In the genomic region with DNA sequence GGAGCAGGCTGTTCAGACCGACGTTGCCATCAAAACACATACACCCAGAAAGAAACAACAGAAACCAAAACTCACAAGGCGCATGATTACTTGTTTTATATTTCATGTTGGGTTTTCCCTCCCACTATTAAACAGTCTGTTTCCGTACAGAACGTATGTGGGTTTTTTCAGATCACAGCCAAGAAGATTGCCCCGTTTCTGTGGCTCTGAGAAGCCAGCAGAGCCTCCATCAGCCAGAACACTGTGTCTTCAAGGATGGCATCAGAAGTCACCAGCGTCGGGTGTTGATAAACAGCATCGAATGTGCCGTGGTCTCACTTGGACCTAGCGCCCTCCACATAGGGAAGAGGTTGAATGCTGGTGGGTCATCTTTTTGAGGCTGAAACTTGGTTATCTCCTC, we compare ENCODE assay signal across 18 cellular contexts. TPM values are rescaled to one million over a fixed set of nuclear protein-coding genes. Genes with fewer than 3 reads are reported as not detected.
DNase-seq lines count a peak whose midpoint lies in the region; ATAC-seq, FAIRE-seq and TF ChIP-seq lines count a peak whose summit lies in the region.
"Had no signal": no experiment of that assay in that cellular context is flagged by ENCODE, and none has a peak within 500 bp of the region (broad histone marks: within the 10 kb centered on the region; RNA-seq: fewer than 3 reads in every experiment).

No MANE protein-coding gene starts in this region.

- no peaks in the 10 kb centered on the region for H3K9me3 ChIP-seq in cardiac muscle cell (ENCODE audit: low read depth)
- H3K9me3 ChIP-seq in small intestine (ENCODE audit: control insufficient read depth, low read depth) = no peaks in the 10 kb centered on the region
- H3K9me3 ChIP-seq: SK-N-SH had no signal

- H3K4me1 Mint-ChIP-seq in T-helper 2 cell treated with Interferon-gamma antibody and Interleukin-4, amounts not matched to agents 5 μg/mL and 100 μg/mL, for 36 hours (ENCODE audit: low read depth) = peaks cover 25% of the 10 kb centered on the region
- H3K4me1 Mint-ChIP-seq in central memory CD8-positive, alpha-beta T cell = peaks cover 25% of the 10 kb centered on the region
- H3K4me1 Mint-ChIP-seq in mesothelial cell of epicardium = peaks cover 14% of the 10 kb centered on the region

- DNase-seq in cardiac muscle cell (ENCODE audit: low read depth in 1 of 2, low spot score in 1 of 2) (no peak), Right ventricle myocardium inferior (ENCODE audit: missing footprints) (no peak), small intestine (peak; percentile 23), mesothelial cell of epicardium (ENCODE audit: low spot score in 2 of 2, unreplicated experiment in 2 of 2) (no peak)
- no peak for DNase-seq in T-helper 2 cell treated with Interferon-gamma antibody and Interleukin-4, amounts not matched to agents 5 μg/mL and 100 μg/mL, for 36 hours (ENCODE audit: low spot score)
- peak in 1 of 2 donors; percentile 29 for DNase-seq in central memory CD8-positive, alpha-beta T cell (ENCODE audit: low spot score in 2 of 2)
- DNase-seq: caudate nucleus; effector CD8-positive, alpha-beta T cell; Kasumi-1; NCI-H1417; NCI-H2171; NCI-H774; occipital lobe; SK-N-SH had no signal

- H3K4me3 ChIP-seq in cardiac muscle cell = no peak overlapping the region
- no peak overlapping the region for H3K4me3 ChIP-seq in small intestine (ENCODE audit: low read depth in 1 of 2, low read length in 2 of 2)

- no peaks in the 10 kb centered on the region for H3K9me3 Mint-ChIP-seq in T-helper 2 cell treated with Interferon-gamma antibody and Interleukin-4, amounts not matched to agents 5 μg/mL and 100 μg/mL, for 36 hours
- H3K9me3 Mint-ChIP-seq in central memory CD8-positive, alpha-beta T cell = no peaks in the 10 kb centered on the region
- no peaks in the 10 kb centered on the region for H3K9me3 Mint-ChIP-seq in mesothelial cell of epicardium

- peaks cover 41% of the 10 kb centered on the region for H3K36me3 Mint-ChIP-seq in T-helper 2 cell treated with Interferon-gamma antibody and Interleukin-4, amounts not matched to agents 5 μg/mL and 100 μg/mL, for 36 hours (ENCODE audit: low read depth)
- H3K36me3 Mint-ChIP-seq in central memory CD8-positive, alpha-beta T cell (ENCODE audit: insufficient read depth) = peaks cover 35% of the 10 kb centered on the region
- peaks cover 34% of the 10 kb centered on the region for H3K36me3 Mint-ChIP-seq in mesothelial cell of epicardium

- H3K27ac ChIP-seq in cardiac muscle cell (peak overlapping the region; percentile 100), small intestine (ENCODE audit: low read depth in 1 of 2, low read length in 1 of 2) (peak overlapping the region in 1 of 2 donors; percentile 65)

- peak overlapping the region; percentile 73 for H3K27ac Mint-ChIP-seq in T-helper 2 cell treated with Interferon-gamma antibody and Interleukin-4, amounts not matched to agents 5 μg/mL and 100 μg/mL, for 36 hours
- H3K27ac Mint-ChIP-seq in central memory CD8-positive, alpha-beta T cell (ENCODE audit: low read depth) = peak overlapping the region; percentile 90
- no peak overlapping the region for H3K27ac Mint-ChIP-seq in mesothelial cell of epicardium

- peak overlapping the region; percentile 46 for H3K4me3 Mint-ChIP-seq in T-helper 2 cell treated with Interferon-gamma antibody and Interleukin-4, amounts not matched to agents 5 μg/mL and 100 μg/mL, for 36 hours
- peak overlapping the region; percentile 72 for H3K4me3 Mint-ChIP-seq in central memory CD8-positive, alpha-beta T cell
- H3K4me3 Mint-ChIP-seq in mesothelial cell of epicardium = no peak overlapping the region

- no peak for TF ChIP-seq CTCF in cardiac muscle cell (IDR thresholded peaks at IDR 0.05; ENCODE audit: low read depth, low read length)
- TF ChIP-seq CTCF in mesothelial cell of epicardium (IDR thresholded peaks at IDR 0.05; ENCODE audit: unreplicated experiment) = no peak

- FAIRE-seq in small intestine (lab: Jason Lieb, UNC) = no peak
- FAIRE-seq: keratinocyte had no signal

- intact Hi-C loops in Right ventricle myocardium inferior (cut with DNase I) = no loop called here

- H3K4me1 ChIP-seq in cardiac muscle cell (ENCODE audit: low read depth) (peaks cover 57% of the 10 kb centered on the region), small intestine (ENCODE audit: control insufficient read depth in 2 of 2, insufficient read depth in 1 of 2, low read depth in 1 of 2, low read length in 1 of 2) (peaks cover 0 to 3% of the 10 kb centered on the region in 2 donors)

- H3K27me3 ChIP-seq in cardiac muscle cell = no peaks in the 10 kb centered on the region
- no peaks in the 10 kb centered on the region for H3K27me3 ChIP-seq in small intestine (ENCODE audit: control insufficient read depth in 2 of 2, insufficient read depth in 2 of 2, low read length in 2 of 2)

- WGBS in small intestine, 3 donors = 81 to 87% (median 84%) methylated on average over 11 of the region's 11 CpGs

- ATAC-seq in Right ventricle myocardium inferior (no peak), HG03565 (IDR thresholded peaks at IDR 0.05; ENCODE audit: unreplicated experiment) (no peak), SK-N-SH treated with all-trans-retinoic acid at 6 μM for 48 hours (no peak)
- ATAC-seq in central memory CD8-positive, alpha-beta T cell (replicated peaks; ENCODE audit: extremely low read depth, poor library complexity, severe bottlenecking) = peak; percentile 60
- ATAC-seq: sciatic nerve had no signal

- no peaks in the 10 kb centered on the region for H3K27me3 Mint-ChIP-seq in T-helper 2 cell treated with Interferon-gamma antibody and Interleukin-4, amounts not matched to agents 5 μg/mL and 100 μg/mL, for 36 hours (ENCODE audit: low read depth)
- no peaks in the 10 kb centered on the region for H3K27me3 Mint-ChIP-seq in central memory CD8-positive, alpha-beta T cell
- no peaks in the 10 kb centered on the region for H3K27me3 Mint-ChIP-seq in mesothelial cell of epicardium (ENCODE audit: low read depth)

- H3K36me3 ChIP-seq in cardiac muscle cell (peaks cover 3% of the 10 kb centered on the region), small intestine (ENCODE audit: control insufficient read depth in 2 of 2, insufficient read depth in 2 of 2, low read length in 2 of 2) (peaks cover 8 to 19% of the 10 kb centered on the region in 2 donors)

TF ChIP-seq in SK-N-SH treated with all-trans-retinoic acid at 6 μM for 48 hours, 23 proteins besides CTCF, POLR2A, EP300 and RAD21:
- TF ChIP-seq TOX (CRISPR knock-in tag; IDR thresholded peaks at IDR 0.05; ENCODE audit: borderline replicate concordance) (no peak), PPARA (CRISPR knock-in tag; IDR thresholded peaks at IDR 0.05; ENCODE audit: borderline replicate concordance) (no peak), ARNTL (CRISPR knock-in tag; IDR thresholded peaks at IDR 0.05; ENCODE audit: borderline replicate concordance, low read depth) (no peak), ZFP30 (CRISPR knock-in tag; IDR thresholded peaks at IDR 0.05) (no peak)

RNA-seq across cellular contexts. Expression of a gene that starts 42.8 kb away (rescaled TPM):
- total RNA-seq in cardiac muscle cell = 39.6 and 42.6 TPM in 2 replicates
- 21.5 and 29.5 TPM in 2 replicates for polyA plus RNA-seq in cardiac muscle cell
- total RNA-seq in Right ventricle myocardium inferior = 62.9 TPM
- 1 to 10 TPM in 2 of 3 donors, under 1 TPM in 1; 0.89 to 3.2 (median 1.9) TPM for polyA plus RNA-seq in small intestine
- 0.54 to 0.80 TPM (median 0.64 TPM) in 3 replicates for total RNA-seq in mesothelial cell of epicardium

RNA-seq across cellular contexts. Expression of a gene that starts 56.0 kb away (rescaled TPM):
- total RNA-seq in cardiac muscle cell (50.3 and 52.5 TPM in 2 replicates), Right ventricle myocardium inferior (107 TPM), mesothelial cell of epicardium (0.60 to 1.1 TPM (median 0.79 TPM) in 3 replicates)
- polyA plus RNA-seq in cardiac muscle cell (36.9 and 42.5 TPM in 2 replicates), small intestine (1 to 10 TPM in 1 of 3 donors, under 1 TPM in 1, not detected in 1; 0.54 to 1.9 TPM)
- polyA plus RNA-seq: keratinocyte had no signal

Comparison
In these comparisons a context has a peak if more than half of its experiments do, and no peak if none do; other contexts are left out.
1. RNA of a gene that starts 42.8 kb away (total RNA-seq): 62.9 TPM in Right ventricle myocardium inferior (single experiment) and 39.6 to 42.6 TPM in cardiac muscle cell; 0.54 to 0.80 TPM in mesothelial cell of epicardium; every median in the first group is over 10 times any median in the second.
2. RNA of a gene that starts 56.0 kb away (total RNA-seq): 107 TPM in Right ventricle myocardium inferior (single experiment) and 50.3 to 52.5 TPM in cardiac muscle cell; 0.60 to 1.1 TPM in mesothelial cell of epicardium; every median in the first group is over 10 times any median in the second.